ENCODE assay signal across 2 cellular contexts in the genomic region with DNA sequence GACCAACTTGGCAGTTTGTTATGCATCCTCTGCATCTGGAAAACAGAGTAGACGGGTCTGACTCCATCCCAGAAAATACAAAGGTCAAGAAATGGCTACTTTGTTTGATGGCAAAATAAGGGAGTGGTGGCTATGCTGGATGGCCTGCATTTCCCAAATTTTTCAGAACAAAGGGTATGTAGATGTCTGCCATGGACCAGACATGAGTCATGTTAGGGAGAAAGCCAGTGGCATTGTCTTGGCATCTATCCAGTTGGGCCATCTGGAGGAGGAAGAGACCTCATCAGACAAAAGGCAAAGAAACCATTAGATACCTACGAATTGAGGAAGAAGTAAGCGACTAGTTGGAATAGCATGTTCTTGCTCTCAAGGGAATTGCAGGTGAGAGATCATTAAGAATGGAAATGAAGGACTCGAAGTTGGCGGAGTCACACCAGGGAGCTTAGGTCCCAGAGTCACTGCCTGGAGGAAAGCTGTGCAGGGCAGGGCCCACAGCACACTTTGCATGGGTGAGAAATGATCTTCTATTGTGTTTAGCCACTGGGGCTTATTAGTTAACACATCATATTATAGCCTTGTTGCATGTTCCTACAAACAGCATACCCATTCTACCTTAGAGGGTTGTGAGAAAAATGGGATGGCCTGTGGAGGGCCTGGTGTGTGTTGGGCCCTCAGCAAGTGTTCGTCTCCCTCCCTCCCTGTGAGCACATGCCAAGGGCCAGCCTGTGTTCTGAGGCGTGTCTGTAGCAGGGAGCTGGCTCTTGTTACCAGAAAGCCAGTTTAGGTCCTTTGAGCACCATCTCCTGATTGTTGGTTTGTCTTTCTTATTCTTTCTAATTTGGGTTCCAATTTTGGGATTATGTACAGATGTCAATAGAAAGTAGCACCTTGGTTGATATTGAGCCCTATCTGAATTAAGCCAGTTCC.
TF ChIP-seq lines count a peak whose summit lies in the region.

No MANE protein-coding gene starts in this region.

TF ChIP-seq in HCT116, 20 proteins besides CTCF, POLR2A, EP300 and RAD21 (continued from another document):
- TF ChIP-seq, protein P1, sequence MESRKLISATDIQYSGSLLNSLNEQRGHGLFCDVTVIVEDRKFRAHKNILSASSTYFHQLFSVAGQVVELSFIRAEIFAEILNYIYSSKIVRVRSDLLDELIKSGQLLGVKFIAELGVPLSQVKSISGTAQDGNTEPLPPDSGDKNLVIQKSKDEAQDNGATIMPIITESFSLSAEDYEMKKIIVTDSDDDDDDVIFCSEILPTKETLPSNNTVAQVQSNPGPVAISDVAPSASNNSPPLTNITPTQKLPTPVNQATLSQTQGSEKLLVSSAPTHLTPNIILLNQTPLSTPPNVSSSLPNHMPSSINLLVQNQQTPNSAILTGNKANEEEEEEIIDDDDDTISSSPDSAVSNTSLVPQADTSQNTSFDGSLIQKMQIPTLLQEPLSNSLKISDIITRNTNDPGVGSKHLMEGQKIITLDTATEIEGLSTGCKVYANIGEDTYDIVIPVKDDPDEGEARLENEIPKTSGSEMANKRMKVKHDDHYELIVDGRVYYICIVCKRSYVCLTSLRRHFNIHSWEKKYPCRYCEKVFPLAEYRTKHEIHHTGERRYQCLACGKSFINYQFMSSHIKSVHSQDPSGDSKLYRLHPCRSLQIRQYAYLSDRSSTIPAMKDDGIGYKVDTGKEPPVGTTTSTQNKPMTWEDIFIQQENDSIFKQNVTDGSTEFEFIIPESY (IDR thresholded peaks at IDR 0.05; ENCODE audit: extremely low read depth, insufficient replicate concordance, low read length), result no peak
- no peak for TF ChIP-seq EGR1 (IDR thresholded peaks at IDR 0.05; ENCODE audit: low read depth)
- no peak for TF ChIP-seq TCF7L2 (IDR thresholded peaks at IDR 0.05; ENCODE audit: borderline replicate concordance, extremely low read depth, insufficient read depth, insufficient read length)
- no peak for TF ChIP-seq ZFX (IDR thresholded peaks at IDR 0.05)
- no peak for TF ChIP-seq CBX3 (IDR thresholded peaks at IDR 0.05; ENCODE audit: low read depth)
- TF ChIP-seq ELF1 (IDR thresholded peaks at IDR 0.05; ENCODE audit: borderline replicate concordance, low read depth), result no peak
- no peak for TF ChIP-seq EZH2 (IDR thresholded peaks at IDR 0.05)
- TF ChIP-seq CEBPB (IDR thresholded peaks at IDR 0.05; ENCODE audit: low read depth), result no peak
- TF ChIP-seq FOSL1 (IDR thresholded peaks at IDR 0.05; ENCODE audit: low read depth), result no peak
- TF ChIP-seq POLR2AphosphoS5 (IDR thresholded peaks at IDR 0.05; ENCODE audit: low read depth, low read length), result no peak
- no peak for TF ChIP-seq JUND (IDR thresholded peaks at IDR 0.05)
- TF ChIP-seq REST (IDR thresholded peaks at IDR 0.05; ENCODE audit: low read depth), result no peak
- TF ChIP-seq MAX (IDR thresholded peaks at IDR 0.05), result no peak

TF ChIP-seq in SK-N-SH, 30 proteins besides CTCF, POLR2A, EP300 and RAD21 (continued from another document):
- TF ChIP-seq GATA2 (CRISPR knock-in tag; IDR thresholded peaks at IDR 0.05) (no peak), TCF12 (IDR thresholded peaks at IDR 0.05) (peak; percentile 74), POLR2AphosphoS5 (IDR thresholded peaks at IDR 0.05; ENCODE audit: low read depth, low read length) (no peak), TAF1 (IDR thresholded peaks at IDR 0.05; ENCODE audit: borderline replicate concordance, low read depth, low read length) (no peak), YY1 (IDR thresholded peaks at IDR 0.05; ENCODE audit: low read depth) (no peak), EZH2phosphoT487 (IDR thresholded peaks at IDR 0.05; ENCODE audit: borderline replicate concordance, low read depth) (no peak), FOXJ3 (CRISPR knock-in tag; IDR thresholded peaks at IDR 0.05) (no peak), NRF1 (IDR thresholded peaks at IDR 0.05; ENCODE audit: low read depth, low read length) (no peak), SIN3A (IDR thresholded peaks at IDR 0.05; ENCODE audit: borderline replicate concordance, low read depth, low read length) (no peak), MXI1 (IDR thresholded peaks at IDR 0.05; ENCODE audit: low read depth, low read length) (no peak), TEAD4 (IDR thresholded peaks at IDR 0.05; ENCODE audit: borderline replicate concordance, insufficient read depth) (no peak), REST (IDR thresholded peaks at IDR 0.05; ENCODE audit: low read depth, low read length) (no peak), RCOR1 (IDR thresholded peaks at IDR 0.05; ENCODE audit: low read length) (no peak), MEF2A (IDR thresholded peaks at IDR 0.05; ENCODE audit: borderline replicate concordance, low read depth) (no peak), RFX5 (IDR thresholded peaks at IDR 0.05; ENCODE audit: low read length) (no peak), FOSL2 (IDR thresholded peaks at IDR 0.05; ENCODE audit: borderline replicate concordance, low read depth) (peak; percentile 67), NFIC (IDR thresholded peaks at IDR 0.05; ENCODE audit: borderline replicate concordance) (peak; percentile 84), CHD2 (IDR thresholded peaks at IDR 0.05; ENCODE audit: low read length, partially characterized antibody) (no peak), RXRA (IDR thresholded peaks at IDR 0.05; ENCODE audit: borderline replicate concordance, low read depth) (no peak), USF2 (IDR thresholded peaks at IDR 0.05; ENCODE audit: borderline replicate concordance, low read depth, low read length) (no peak), JUND (IDR thresholded peaks at IDR 0.05) (peak; percentile 45; the same call in 1 of the 2 replicates), FOXM1 (IDR thresholded peaks at IDR 0.05; ENCODE audit: low read depth) (no peak), PBX3 (IDR thresholded peaks at IDR 0.05) (peak; percentile 29)
- TF ChIP-seq, protein P2, sequence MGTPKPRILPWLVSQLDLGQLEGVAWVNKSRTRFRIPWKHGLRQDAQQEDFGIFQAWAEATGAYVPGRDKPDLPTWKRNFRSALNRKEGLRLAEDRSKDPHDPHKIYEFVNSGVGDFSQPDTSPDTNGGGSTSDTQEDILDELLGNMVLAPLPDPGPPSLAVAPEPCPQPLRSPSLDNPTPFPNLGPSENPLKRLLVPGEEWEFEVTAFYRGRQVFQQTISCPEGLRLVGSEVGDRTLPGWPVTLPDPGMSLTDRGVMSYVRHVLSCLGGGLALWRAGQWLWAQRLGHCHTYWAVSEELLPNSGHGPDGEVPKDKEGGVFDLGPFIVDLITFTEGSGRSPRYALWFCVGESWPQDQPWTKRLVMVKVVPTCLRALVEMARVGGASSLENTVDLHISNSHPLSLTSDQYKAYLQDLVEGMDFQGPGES (IDR thresholded peaks at IDR 0.05; ENCODE audit: low read depth, low read length), result no peak
- TF ChIP-seq, protein P3, sequence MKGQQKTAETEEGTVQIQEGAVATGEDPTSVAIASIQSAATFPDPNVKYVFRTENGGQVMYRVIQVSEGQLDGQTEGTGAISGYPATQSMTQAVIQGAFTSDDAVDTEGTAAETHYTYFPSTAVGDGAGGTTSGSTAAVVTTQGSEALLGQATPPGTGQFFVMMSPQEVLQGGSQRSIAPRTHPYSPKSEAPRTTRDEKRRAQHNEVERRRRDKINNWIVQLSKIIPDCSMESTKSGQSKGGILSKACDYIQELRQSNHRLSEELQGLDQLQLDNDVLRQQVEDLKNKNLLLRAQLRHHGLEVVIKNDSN (IDR thresholded peaks at IDR 0.05; ENCODE audit: borderline replicate concordance, low read depth), result no peak
